ENCODE assay signal across 8 cellular contexts in the genomic region with DNA sequence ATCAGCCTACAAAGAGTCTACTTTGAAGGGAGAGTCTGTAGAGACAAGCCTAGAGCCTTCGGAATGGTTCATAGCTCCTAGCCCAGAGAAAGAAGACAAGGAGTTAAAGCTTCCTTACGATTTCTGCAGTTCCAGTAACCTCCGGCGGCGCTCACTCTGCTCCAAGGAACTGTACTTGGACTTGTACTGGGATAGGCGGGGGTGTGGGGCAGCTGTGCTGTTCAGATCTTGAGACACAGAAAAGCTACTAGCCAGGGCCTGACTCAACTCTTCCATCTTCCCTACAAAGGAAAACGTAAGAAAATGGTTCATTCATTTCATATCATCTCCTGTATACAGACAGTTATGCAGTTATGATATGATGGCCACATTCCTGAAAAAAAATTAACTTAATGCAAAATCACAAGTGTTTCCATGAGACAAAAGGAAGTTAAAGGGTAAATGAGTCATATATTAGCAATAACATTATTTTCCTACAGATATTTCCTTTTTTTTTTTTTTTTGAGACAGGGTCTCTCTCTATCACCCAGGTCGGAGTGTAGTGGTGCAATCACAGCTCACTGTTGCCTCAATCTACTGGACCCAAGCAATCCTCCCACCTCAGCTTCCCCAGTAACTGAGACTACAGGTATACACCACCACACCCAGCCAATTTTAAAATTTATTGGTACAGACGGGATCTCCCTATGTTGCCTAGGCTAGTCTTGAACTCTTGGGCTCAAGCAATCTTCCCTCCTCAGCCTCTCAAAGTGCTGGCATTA. TPM values are rescaled to one million over a fixed set of nuclear protein-coding genes. Genes with fewer than 3 reads are reported as not detected.
DNase-seq lines count a peak whose midpoint lies in the region; ATAC-seq and TF ChIP-seq lines count a peak whose summit lies in the region.

No MANE protein-coding gene starts in this region.

- H3K36me3 ChIP-seq in ACC112 (ENCODE audit: insufficient read depth, low read length) (peaks cover 18% of the 10 kb centered on the region), mesodermal cell (ENCODE audit: control insufficient read depth, insufficient read depth, low read length) (peaks cover 45% of the 10 kb centered on the region)

- H3K27ac ChIP-seq in ACC112 (ENCODE audit: low read depth, low read length) (peak overlapping the region; percentile 90), mesodermal cell (ENCODE audit: low read depth, low read length, severe bottlenecking) (peak overlapping the region; percentile 43)

- peak overlapping the region; percentile 19 for H2AFZ ChIP-seq in ACC112 (ENCODE audit: low read length, unreplicated experiment)

- peaks cover 17% of the 10 kb centered on the region for H3K79me2 ChIP-seq in ACC112 (ENCODE audit: control insufficient read depth, insufficient read depth, low read length, unreplicated experiment)

- TF ChIP-seq CTCF in cardiac fibroblast (IDR thresholded peaks at IDR 0.05; ENCODE audit: low read depth, low read length) = peak; percentile 48

- DNase-seq in KBM-7 (peak; percentile 48), cardiac fibroblast (ENCODE audit: low read depth in 2 of 2) (peak; percentile 94 to 97), NCI-H187 (lab: John Stamatoyannopoulos, UW) (no peak), middle frontal gyrus (ENCODE audit: extremely low spot score, low spot score) (no peak), left lobe of liver (ENCODE audit: low spot score) (no peak)

- in situ Hi-C loops in KBM-7 (cut with MboI; ENCODE audit: low pct_unique_long_range_greater_than_20kb, low sequenced_read_pairs) = no loop called here

- WGBS in mesodermal cell (ENCODE audit: insufficient coverage in 2 of 2), 2 experiments = 89 to 92% methylated on average over 7 to 8 of the region's 9 CpGs

- H3K27me3 ChIP-seq in ACC112 (ENCODE audit: insufficient read depth, low read length) = no peaks in the 10 kb centered on the region

- ATAC-seq in GM19452 (IDR thresholded peaks at IDR 0.05; ENCODE audit: unreplicated experiment) (no peak), left lobe of liver (no peak)

- no peaks in the 10 kb centered on the region for H3K9me3 ChIP-seq in mesodermal cell (ENCODE audit: control insufficient read depth, low read length)

- H3K4me1 ChIP-seq in ACC112 (ENCODE audit: control insufficient read depth, insufficient read depth, low read length, unreplicated experiment) (peaks cover 15% of the 10 kb centered on the region), mesodermal cell (ENCODE audit: control insufficient read depth, insufficient read depth, low read length, poor library complexity, severe bottlenecking) (peaks cover 5% of the 10 kb centered on the region)

- H3K4me3 ChIP-seq in ACC112 (ENCODE audit: low read depth, low read length) (peak overlapping the region; percentile 68), cardiac fibroblast (replicated peaks in 1 of 2; ENCODE audit: low read depth in 2 of 2, low read length in 2 of 2) (peak overlapping the region; percentile 3 to 33), mesodermal cell (ENCODE audit: extremely low read depth, insufficient read depth, low read length, poor library complexity, severe bottlenecking) (no peak overlapping the region)

RNA-seq across cellular contexts. Expression of a gene that starts 4.6 kb away (rescaled TPM):
- 16.4 TPM for polyA plus RNA-seq in mesodermal cell (2013, experiment 1 of 2)
- polyA plus RNA-seq in mesodermal cell (2013, experiment 2 of 2) = 16.7 TPM
- total RNA-seq in left lobe of liver = 10.1 TPM

RNA-seq across cellular contexts. Expression of a gene that starts 19.1 kb away (rescaled TPM):
- 26.5 TPM for polyA plus RNA-seq in mesodermal cell (2013, experiment 1 of 2)
- polyA plus RNA-seq in mesodermal cell (2013, experiment 2 of 2) = 24.9 TPM
- 42.0 TPM for total RNA-seq in left lobe of liver

RNA-seq across cellular contexts. Expression of a gene that starts 26.8 kb away (rescaled TPM):
- polyA plus RNA-seq in mesodermal cell (2013, experiment 1 of 2) = 18.2 TPM
- 15.0 TPM for polyA plus RNA-seq in mesodermal cell (2013, experiment 2 of 2)
- total RNA-seq in left lobe of liver = 12.7 TPM

RNA-seq across cellular contexts. Expression of a gene that starts 41.8 kb away (rescaled TPM):
- 33.5 TPM for polyA plus RNA-seq in mesodermal cell (2013, experiment 1 of 2)
- polyA plus RNA-seq in mesodermal cell (2013, experiment 2 of 2) = 30.8 TPM
- 9.2 TPM for total RNA-seq in left lobe of liver

Comparison
In these comparisons a context has a peak if more than half of its experiments do, and no peak if none do; other contexts are left out.
1. DNase-seq: peak in KBM-7 (single experiment) and cardiac fibroblast (2 of 2); none in NCI-H187 (0 of 2), middle frontal gyrus (single experiment) and left lobe of liver (single experiment).